In the genomic region with DNA sequence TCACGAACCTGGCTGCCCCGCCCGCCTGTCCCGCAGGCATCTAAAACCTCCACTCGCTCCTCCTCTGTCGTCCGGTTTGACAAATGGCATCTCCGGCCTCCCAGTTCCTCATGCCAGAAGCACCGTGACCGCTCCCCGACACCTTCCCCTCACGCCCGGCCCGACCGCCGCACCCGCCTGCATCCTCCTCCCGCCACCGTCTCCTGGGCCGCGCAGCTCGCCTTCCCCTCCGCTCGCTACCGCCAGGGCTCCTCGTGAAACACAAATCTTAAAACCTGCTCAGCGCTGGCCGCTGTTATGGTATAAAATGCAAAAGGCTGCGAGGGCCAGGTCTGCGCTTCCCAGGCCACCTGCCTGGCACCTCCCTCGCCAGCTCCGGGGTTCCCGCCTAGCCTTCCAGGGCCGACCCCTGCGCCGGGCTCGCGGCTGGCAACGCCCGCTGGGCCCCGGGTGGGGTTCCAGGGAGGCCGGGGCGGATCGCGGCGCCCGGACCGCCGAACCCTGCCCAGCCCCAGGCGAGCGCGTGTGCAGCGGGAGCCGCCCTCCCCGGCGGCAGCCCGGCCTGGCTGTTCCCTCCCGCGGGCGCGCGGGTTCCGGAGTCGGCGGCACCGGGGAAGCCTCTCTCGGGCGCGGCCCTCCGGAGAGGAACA, we compare ENCODE assay signal across 8 cellular contexts. TPM values are rescaled to one million over a fixed set of nuclear protein-coding genes. Genes with fewer than 3 reads are reported as not detected.
DNase-seq lines count a peak whose midpoint lies in the region; ATAC-seq and TF ChIP-seq lines count a peak whose summit lies in the region.

No MANE protein-coding gene starts in this region.

- intact Hi-C loops in gastrocnemius medialis (cut with DNase I; ENCODE audit: low total_unique reads): loop anchor here (1.0 to 5.0 kb wide), 6 partner anchors 9 to 362 kb away; a partner anchor contains a TSS

- TF ChIP-seq POLR2A in gastrocnemius medialis (IDR thresholded peaks at IDR 0.05): no peak

- H3K27me3 ChIP-seq in right atrium auricular region: no peaks in the 10 kb centered on the region
- H3K27me3 ChIP-seq in gastrocnemius medialis: no peaks in the 10 kb centered on the region

- DNase-seq in activated naive CD4-positive, alpha-beta T cell treated with anti-CD3 and anti-CD28 coated beads, Interleukin-2, amount 50 U/mL, for 72 hours (ENCODE audit: low spot score in 2 of 2): peak in 1 of 2 donors; percentile 42
- no peak for DNase-seq in right atrium auricular region (ENCODE audit: low spot score)
- no peak for DNase-seq in gastrocnemius medialis
- DNase-seq in NCI-H774 (lab: John Stamatoyannopoulos, UW): no peak
- DNase-seq in cortex of kidney (lab: John Stamatoyannopoulos, UW): no peak

- H3K27ac Mint-ChIP-seq in activated naive CD4-positive, alpha-beta T cell treated with anti-CD3 and anti-CD28 coated beads, Interleukin-2, amount 50 U/mL, for 72 hours: peak overlapping the region; percentile 82 to 91

- H3K9me3 ChIP-seq in KOPT-K1 (ENCODE audit: insufficient read depth, low read length, poor library complexity, severe bottlenecking): no peaks in the 10 kb centered on the region
- no peaks in the 10 kb centered on the region for H3K9me3 ChIP-seq in right atrium auricular region
- H3K9me3 ChIP-seq in gastrocnemius medialis: no peaks in the 10 kb centered on the region

- H3K27ac ChIP-seq in C4-2B (peak overlapping the region; percentile 81), KOPT-K1 (ENCODE audit: low read depth, low read length, poor library complexity, severe bottlenecking) (peak overlapping the region; percentile 64), right atrium auricular region (peak overlapping the region; percentile 79 to 84), gastrocnemius medialis (peak overlapping the region; percentile 77 to 92 (median 84))

- peaks cover 6% of the 10 kb centered on the region in 2 donors for H3K36me3 Mint-ChIP-seq in activated naive CD4-positive, alpha-beta T cell treated with anti-CD3 and anti-CD28 coated beads, Interleukin-2, amount 50 U/mL, for 72 hours

- peaks cover 48% of the 10 kb centered on the region for H3K36me3 ChIP-seq in KOPT-K1 (ENCODE audit: insufficient read depth, low read length)
- peaks cover 27% of the 10 kb centered on the region for H3K36me3 ChIP-seq in right atrium auricular region
- peaks cover 0 to 38% of the 10 kb centered on the region in 2 donors for H3K36me3 ChIP-seq in gastrocnemius medialis

- H3K4me1 ChIP-seq in right atrium auricular region: peaks cover 0 to 48% of the 10 kb centered on the region in 2 donors
- peaks cover 30 to 38% of the 10 kb centered on the region in 2 donors for H3K4me1 ChIP-seq in gastrocnemius medialis

- H3K4me3 ChIP-seq in right atrium auricular region (peak overlapping the region; percentile 75 to 76), gastrocnemius medialis (peak overlapping the region; percentile 61 to 93 (median 78))

- ATAC-seq in GM19455 (IDR thresholded peaks at IDR 0.05; ENCODE audit: unreplicated experiment) (peak; percentile 10), gastrocnemius medialis (peak; percentile 24)
- no peak for ATAC-seq in activated naive CD4-positive, alpha-beta T cell treated with anti-CD3 and anti-CD28 coated beads, Interleukin-2, amount 50 U/mL, for 72 hours

- TF ChIP-seq CTCF in C4-2B (conservative IDR thresholded peaks at IDR 0.05) (no peak; the same call in 1 of the 2 replicates), right atrium auricular region (IDR thresholded peaks at IDR 0.05) (no peak), gastrocnemius medialis (IDR thresholded peaks at IDR 0.05 in 4 of 5, conservative IDR thresholded peaks at IDR 0.05 in 1 of 5) (peak in 1 of 5 experiments; percentile 12)

- no peaks in the 10 kb centered on the region for H3K9me3 Mint-ChIP-seq in activated naive CD4-positive, alpha-beta T cell treated with anti-CD3 and anti-CD28 coated beads, Interleukin-2, amount 50 U/mL, for 72 hours

- in situ Hi-C loops in gastrocnemius medialis (cut with MboI; ENCODE audit: low sequenced_read_pairs in 4 of 4): no loop called here

RNA-seq across cellular contexts. Expression of a gene that starts 0.5 kb away (rescaled TPM):
- 10 to 100 TPM; 19.1 to 29.2 TPM for total RNA-seq in activated naive CD4-positive, alpha-beta T cell treated with anti-CD3 and anti-CD28 coated beads, Interleukin-2, amount 50 U/mL, for 72 hours
- total RNA-seq in right atrium auricular region: 10 to 100 TPM; 41.9 to 49.0 TPM
- total RNA-seq in gastrocnemius medialis: 100 to 1,000 TPM in 1 of 4 donors, 10 to 100 TPM in 3; 86.2 to 161 (median 88.3) TPM

RNA-seq across cellular contexts. Expression of a gene that starts 0.9 kb away (rescaled TPM):
- 10 to 100 TPM; 41.0 to 48.3 TPM for total RNA-seq in activated naive CD4-positive, alpha-beta T cell treated with anti-CD3 and anti-CD28 coated beads, Interleukin-2, amount 50 U/mL, for 72 hours
- total RNA-seq in right atrium auricular region: 10 to 100 TPM; 70.3 to 77.9 TPM
- total RNA-seq in gastrocnemius medialis: 100 to 1,000 TPM in 1 of 4 donors, 10 to 100 TPM in 3; 77.3 to 163 (median 80.7) TPM

RNA-seq across cellular contexts. Expression of a gene that starts 8.9 kb away (rescaled TPM):
- 100 to 1,000 TPM; 106 to 180 TPM for total RNA-seq in activated naive CD4-positive, alpha-beta T cell treated with anti-CD3 and anti-CD28 coated beads, Interleukin-2, amount 50 U/mL, for 72 hours
- total RNA-seq in right atrium auricular region: 10 to 100 TPM; 58.8 to 77.9 TPM
- 100 to 1,000 TPM in 2 of 4 donors, 10 to 100 TPM in 2; 65.4 to 120 (median 90.0) TPM for total RNA-seq in gastrocnemius medialis

RNA-seq across cellular contexts. Expression of a gene that starts 9.3 kb away (rescaled TPM):
- total RNA-seq in activated naive CD4-positive, alpha-beta T cell treated with anti-CD3 and anti-CD28 coated beads, Interleukin-2, amount 50 U/mL, for 72 hours: 10 to 100 TPM; 21.9 to 24.0 TPM
- total RNA-seq in right atrium auricular region (1 to 10 TPM; 3.5 to 5.0 TPM), gastrocnemius medialis (1 to 10 TPM; 2.1 to 9.2 (median 6.2) TPM)

RNA-seq across cellular contexts. Expression of a gene that starts 10.5 kb away (rescaled TPM):
- total RNA-seq in activated naive CD4-positive, alpha-beta T cell treated with anti-CD3 and anti-CD28 coated beads, Interleukin-2, amount 50 U/mL, for 72 hours: 10 to 100 TPM; 30.9 to 55.6 TPM
- total RNA-seq in right atrium auricular region (10 to 100 TPM; 51.3 to 56.2 TPM), gastrocnemius medialis (10 to 100 TPM; 18.1 to 41.4 (median 34.2) TPM)

Comparison
In these comparisons a context has a peak if more than half of its experiments do, and no peak if none do; other contexts are left out.
1. ATAC-seq: peak in GM19455 (single experiment) and gastrocnemius medialis (2 of 2); none in activated naive CD4-positive, alpha-beta T cell treated with anti-CD3 and anti-CD28 coated beads, Interleukin-2, amount 50 U/mL, for 72 hours (0 of 2).
2. Peak in every context shown above with its lines, with median percentiles within 50 percentile points of each other: H3K27ac ChIP-seq.